In genomic region chr9:98532574-98532973, GRCh38 we compare ENCODE assay signal across 17 cellular contexts.
DNase-seq lines count a peak whose midpoint lies in the region; ATAC-seq, FAIRE-seq and TF ChIP-seq lines count a peak whose summit lies in the region.
"Had no signal": no experiment of that assay in that cellular context is flagged by ENCODE, and none has a peak within 500 bp of the region (broad histone marks: within the 10 kb centered on the region; RNA-seq: fewer than 3 reads in every experiment).

No MANE protein-coding gene starts in this region.

- no peaks in the 10 kb centered on the region; a peak in 1 of 5 replicates for H3K27me3 ChIP-seq in HepG2 (ENCODE audit: control insufficient read depth in 1 of 2, insufficient read depth in 2 of 2, low read length in 2 of 2)
- no peaks in the 10 kb centered on the region for H3K27me3 ChIP-seq in right lobe of liver
- H3K27me3 ChIP-seq: BE2C had no signal

- BruUV-seq in HepG2 (replicated peaks; lab: Mats Ljungman, UMichigan) = no TSS peak

- POLR2A ChIA-PET in HepG2 (lab: Yijun Ruan, JAX) = no interaction called here

- TF ChIP-seq CTCF in HepG2 (CRISPR knock-in tag; IDR thresholded peaks at IDR 0.05) = no peak
- no peak for TF ChIP-seq CTCF in right lobe of liver (IDR thresholded peaks at IDR 0.05)
- no peak for TF ChIP-seq CTCF in fibroblast of mammary gland (conservative IDR thresholded peaks at IDR 0.05; ENCODE audit: control insufficient read depth, insufficient read depth, low read depth, low read length)

- ATAC-seq in HepG2 (no peak), right lobe of liver (no peak), HG03280 (IDR thresholded peaks at IDR 0.05; ENCODE audit: unreplicated experiment) (no peak), HG02571 (IDR thresholded peaks at IDR 0.05; ENCODE audit: unreplicated experiment) (no peak)
- ATAC-seq: GM12878 had no signal

- WGBS in HepG2 (ENCODE audit: low lambda C conversion rate) = 22% methylated on average over 3 of the region's 3 CpGs
- WGBS in right lobe of liver (ENCODE audit: insufficient coverage, low coverage, low lambda C conversion rate, missing lambda C conversion rate) = 64% methylated on average over 3 of the region's 3 CpGs

- H3K9ac ChIP-seq in HepG2 (ENCODE audit: insufficient read depth, low read depth, low read length) = no peak overlapping the region

- H3K79me2 ChIP-seq in HepG2 (ENCODE audit: insufficient read depth, low read length) = no peaks in the 10 kb centered on the region

- H3K4me3 ChIP-seq in HepG2 (replicated peaks in 1 of 3; ENCODE audit: insufficient read depth in 1 of 3, low read depth in 2 of 3, low read length in 3 of 3) = no peak overlapping the region
- no peak overlapping the region for H3K4me3 ChIP-seq in right lobe of liver
- H3K4me3 ChIP-seq in fibroblast of mammary gland (ENCODE audit: control insufficient read depth, low read depth, low read length) = no peak overlapping the region
- H3K4me3 ChIP-seq: GM12878, HAP-1 had no signal

- no peaks in the 10 kb centered on the region for H3K4me1 ChIP-seq in HepG2 (ENCODE audit: insufficient read depth, low read length)
- H3K4me1 ChIP-seq in right lobe of liver = no peaks in the 10 kb centered on the region
- H3K4me1 ChIP-seq: BE2C, HAP-1 had no signal

- TF ChIP-seq POLR2A in HepG2 (IDR thresholded peaks at IDR 0.05; ENCODE audit: insufficient read depth in 1 of 2, low read depth in 2 of 2, low read length in 2 of 2) = no peak
- no peak for TF ChIP-seq POLR2A in right lobe of liver (IDR thresholded peaks at IDR 0.05)

- intact Hi-C loops in HepG2 (cut with micrococcal nuclease; ENCODE audit: unreplicated experiment) (no loop called here), right lobe of liver (cut with DNase I) (no loop called here)

- CTCF ChIA-PET in HepG2 (lab: Yijun Ruan, JAX; ENCODE audit: low intra/inter-chr PET ratio, low total read pairs) = no interaction called here

- no peak for FAIRE-seq in HepG2 (lab: Jason Lieb, UNC)
- FAIRE-seq: GM12878 had no signal

- H3K4me2 ChIP-seq in HepG2 (ENCODE audit: low read depth, low read length) = no peak overlapping the region

- H3K27ac ChIP-seq in HepG2 (ENCODE audit: extremely low read length, insufficient read depth, low read length) (no peak overlapping the region), right lobe of liver (no peak overlapping the region), angular gyrus (ENCODE audit: low read depth, low read length) (peak overlapping the region; percentile 7)

- no peaks in the 10 kb centered on the region for H3K9me3 ChIP-seq in HepG2 (ENCODE audit: low read length)
- no peaks in the 10 kb centered on the region for H3K9me3 ChIP-seq in right lobe of liver
- H3K9me3 ChIP-seq: BE2C, HAP-1 had no signal

- no peaks in the 10 kb centered on the region for H3K36me3 ChIP-seq in HepG2 (replicated peaks in 1 of 2; ENCODE audit: control insufficient read depth in 1 of 2, insufficient read depth in 2 of 2, low read length in 2 of 2)
- H3K36me3 ChIP-seq in right lobe of liver = no peaks in the 10 kb centered on the region
- H3K36me3 ChIP-seq: BE2C, HAP-1 had no signal

- H4K20me1 ChIP-seq in HepG2 (ENCODE audit: insufficient read depth, low read length) = no peaks in the 10 kb centered on the region

- in situ Hi-C loops in HepG2 (cut with HindIII; ENCODE audit: extremely low pct_ligation_motif_present, low pct_unique_long_range_greater_than_20kb) = no loop called here

- TF ChIP-seq RAD21 in HepG2 (CRISPR knock-in tag; IDR thresholded peaks at IDR 0.05) = no peak

- no peak overlapping the region for H2AFZ ChIP-seq in HepG2 (ENCODE audit: low read length)

- DNase-seq in HepG2 (ENCODE audit: low spot score) = no peak
- DNase-seq in right lobe of liver = no peak
- DNase-seq in fibroblast of mammary gland (ENCODE audit: low read depth) = peak; percentile 67
- DNase-seq in amniotic stem cell (lab: John Stamatoyannopoulos, UW) = no peak
- DNase-seq: 8988T; CD4-positive, CD25-positive, alpha-beta regulatory T cell; CD8-positive, alpha-beta memory T cell; COR-L47; DMS 273 treated with DMSO at 0.1 percent for 48 hours; DMS53; DND-41 had no signal

- TF ChIP-seq EP300 in HepG2 (IDR thresholded peaks at IDR 0.05; ENCODE audit: low read depth in 2 of 2, low read length in 2 of 2) (no peak), HepG2 (CRISPR knock-in tag; IDR thresholded peaks at IDR 0.05; ENCODE audit: borderline replicate concordance) (no peak)

TF ChIP-seq in HepG2, 621 proteins besides CTCF, POLR2A, EP300 and RAD21:
- TF ChIP-seq CEBPB (IDR thresholded peaks at IDR 0.05; ENCODE audit: borderline replicate concordance, low read depth, low read length) (0 out of 2 replicates have a peak, but pooled peaks have one; percentile 10), GTF3A (CRISPR knock-in tag; conservative IDR thresholded peaks at IDR 0.05) (no peak)
